Comparison of ENCODE assay signal across 17 cellular contexts in the genomic region with DNA sequence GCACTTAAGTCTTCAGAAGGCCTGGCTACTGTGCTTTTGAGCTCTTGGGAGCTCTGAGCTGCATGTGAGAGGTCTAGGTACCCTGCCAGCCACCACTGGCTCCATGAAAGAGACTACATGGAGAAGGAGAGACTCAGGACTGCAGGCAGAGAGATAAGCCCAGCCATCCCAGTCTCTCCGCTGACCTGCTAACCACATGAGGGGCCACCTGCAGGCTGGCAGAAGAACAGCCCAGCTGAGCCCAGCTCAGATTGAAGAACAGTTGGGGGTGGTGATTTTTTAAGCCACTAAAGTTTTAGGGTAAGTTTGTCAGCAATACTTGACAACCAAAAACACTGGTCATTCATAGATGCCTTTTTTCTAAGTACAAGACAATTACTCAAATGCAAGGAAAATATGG.
"Had no signal": no experiment of that assay in that cellular context is flagged by ENCODE, and none has a peak within 500 bp of the region (broad histone marks: within the 10 kb centered on the region; RNA-seq: fewer than 3 reads in every experiment).

No MANE protein-coding gene starts in this region.

- H3K27ac ChIP-seq: brain microvascular endothelial cell, coronary artery, lower lobe of right lung had no signal

- H3K27ac Mint-ChIP-seq: immature natural killer cell; mesothelial cell of epicardium; stimulated activated memory B cell treated with anti-CD40 and anti-IgM and Interleukin-4, amounts not matched to agents 10 μg/mL and 1 μg/mL and 100 μg/mL, for 72 hours had no signal

- H3K4me3 Mint-ChIP-seq: central memory CD8-positive, alpha-beta T cell; immature natural killer cell; mesothelial cell of epicardium; stimulated activated memory B cell treated with anti-CD40 and anti-IgM and Interleukin-4, amounts not matched to agents 10 μg/mL and 1 μg/mL and 100 μg/mL, for 72 hours had no signal

- ATAC-seq: activated CD4-positive, CD25-positive, alpha-beta regulatory T cell treated with anti-CD3 and anti-CD28 coated beads, Interleukin-2, amount 50 U/mL, for 24 hours; left cardiac atrium; lower lobe of right lung; stimulated activated memory B cell treated with anti-CD40 and anti-IgM and Interleukin-4, amounts not matched to agents 10 μg/mL and 1 μg/mL and 100 μg/mL, for 72 hours had no signal

- H3K27me3 Mint-ChIP-seq: central memory CD8-positive, alpha-beta T cell; stimulated activated memory B cell treated with anti-CD40 and anti-IgM and Interleukin-4, amounts not matched to agents 10 μg/mL and 1 μg/mL and 100 μg/mL, for 72 hours had no signal

- H3K36me3 Mint-ChIP-seq: mesothelial cell of epicardium; stimulated activated memory B cell treated with anti-CD40 and anti-IgM and Interleukin-4, amounts not matched to agents 10 μg/mL and 1 μg/mL and 100 μg/mL, for 72 hours had no signal

- H3K36me3 ChIP-seq: brain microvascular endothelial cell, lower lobe of right lung had no signal

- H3K4me3 ChIP-seq: coronary artery, lower lobe of right lung had no signal

- H3K4me1 Mint-ChIP-seq: central memory CD8-positive, alpha-beta T cell; immature natural killer cell; mesothelial cell of epicardium; stimulated activated memory B cell treated with anti-CD40 and anti-IgM and Interleukin-4, amounts not matched to agents 10 μg/mL and 1 μg/mL and 100 μg/mL, for 72 hours had no signal

- FAIRE-seq: TTC549 had no signal

- H3K27me3 ChIP-seq: brain microvascular endothelial cell had no signal

- H3K4me1 ChIP-seq: lower lobe of right lung had no signal

- DNase-seq: activated CD4-positive, alpha-beta T cell treated with anti-CD3 and anti-CD28 coated beads, Interleukin-2, amount 50 U/mL, for 1 hour; activated naive CD4-positive, alpha-beta T cell treated with Interleukin-2 at 50 U/mL for 16 hours; anterior cingulate cortex; brain microvascular endothelial cell; effector CD8-positive, alpha-beta T cell; foreskin melanocyte; immature natural killer cell; left cardiac atrium; lower lobe of right lung; stimulated activated CD4-positive, alpha-beta T cell treated with anti-CD3 and anti-CD28 coated beads, Interleukin-12 subunit alpha, Interleukin-12 subunit beta, amount 100 ng/mL, for 4 hours; T-helper 2 cell had no signal
